20 cellular contexts compared by ENCODE assay signal in genomic region chrX:39944416-39944815, GRCh38.
"Had no signal": no experiment of that assay in that cellular context is flagged by ENCODE, and none has a peak within 500 bp of the region (broad histone marks: within the 10 kb centered on the region; RNA-seq: fewer than 3 reads in every experiment).

No MANE protein-coding gene starts in this region.

- H3K27ac ChIP-seq: gastrocnemius medialis, neutrophil, parathyroid adenoma, psoas muscle, skin epidermis, thoracic aorta, tibial nerve, upper lobe of left lung had no signal

- ATAC-seq: effector memory CD8-positive, alpha-beta T cell; gastrocnemius medialis; left lobe of liver; natural killer cell; psoas muscle; right cardiac atrium; stimulated activated naive B cell treated with anti-CD40 and anti-IgM and Interleukin-4, amounts not matched to agents 10 μg/mL and 1 μg/mL and 100 μg/mL, for 72 hours had no signal

- H3K4me3 ChIP-seq: gastrocnemius medialis, lung, psoas muscle, skin epidermis, thoracic aorta, tibial nerve, upper lobe of left lung had no signal

- H3K9me3 Mint-ChIP-seq: effector memory CD8-positive, alpha-beta T cell; natural killer cell; stimulated activated naive CD8-positive, alpha-beta T cell treated with anti-CD3 and anti-CD28 coated beads, Interleukin-15, Interleukin-2, amounts not matched to agents 100 ng/mL and 50 ng/mL, for 24 hours had no signal

- H3K36me3 ChIP-seq: gastrocnemius medialis, neutrophil, thoracic aorta, tibial nerve, upper lobe of left lung had no signal

- H3K27ac Mint-ChIP-seq: effector memory CD8-positive, alpha-beta T cell; memory B cell; natural killer cell; stimulated activated naive B cell treated with anti-CD40 and anti-IgM and Interleukin-4, amounts not matched to agents 10 μg/mL and 1 μg/mL and 100 μg/mL, for 72 hours; stimulated activated naive CD8-positive, alpha-beta T cell treated with anti-CD3 and anti-CD28 coated beads, Interleukin-15, Interleukin-2, amounts not matched to agents 100 ng/mL and 50 ng/mL, for 24 hours had no signal

- H3K27me3 Mint-ChIP-seq: effector memory CD8-positive, alpha-beta T cell; stimulated activated naive CD8-positive, alpha-beta T cell treated with anti-CD3 and anti-CD28 coated beads, Interleukin-15, Interleukin-2, amounts not matched to agents 100 ng/mL and 50 ng/mL, for 24 hours had no signal

- H3K36me3 Mint-ChIP-seq: natural killer cell had no signal

- H3K4me1 Mint-ChIP-seq: natural killer cell had no signal

- DNase-seq: cortex of kidney; effector memory CD8-positive, alpha-beta T cell; gastrocnemius medialis; head of caudate nucleus; natural killer cell; psoas muscle; right cardiac atrium; stimulated activated CD4-positive, alpha-beta T cell treated with anti-CD3 and anti-CD28 coated beads, Interleukin-15, amount 100 ng/mL, for 24 hours; stimulated activated CD4-positive, alpha-beta T cell treated with anti-CD3 and anti-CD28 coated beads, Interleukin-2, amount 100 ng/mL, for 48 hours; stimulated activated naive B cell treated with anti-CD40 and anti-IgM and Interleukin-4, amounts not matched to agents 10 μg/mL and 1 μg/mL and 100 μg/mL, for 72 hours; upper lobe of left lung had no signal

- H3K27me3 ChIP-seq: gastrocnemius medialis, neutrophil, tibial nerve, upper lobe of left lung had no signal

- H2AFZ ChIP-seq: parathyroid adenoma had no signal

- H3K9ac ChIP-seq: parathyroid adenoma had no signal

- H3K4me1 ChIP-seq: gastrocnemius medialis, parathyroid adenoma, psoas muscle, tibial nerve had no signal

- H3K4me3 Mint-ChIP-seq: effector memory CD8-positive, alpha-beta T cell; memory B cell; natural killer cell; stimulated activated naive B cell treated with anti-CD40 and anti-IgM and Interleukin-4, amounts not matched to agents 10 μg/mL and 1 μg/mL and 100 μg/mL, for 72 hours; stimulated activated naive CD8-positive, alpha-beta T cell treated with anti-CD3 and anti-CD28 coated beads, Interleukin-15, Interleukin-2, amounts not matched to agents 100 ng/mL and 50 ng/mL, for 24 hours had no signal

- H3K9me3 ChIP-seq: gastrocnemius medialis, neutrophil, thoracic aorta had no signal

- H3K79me2 ChIP-seq: parathyroid adenoma had no signal
